1 cellular context compared by ENCODE assay signal in the genomic region with DNA sequence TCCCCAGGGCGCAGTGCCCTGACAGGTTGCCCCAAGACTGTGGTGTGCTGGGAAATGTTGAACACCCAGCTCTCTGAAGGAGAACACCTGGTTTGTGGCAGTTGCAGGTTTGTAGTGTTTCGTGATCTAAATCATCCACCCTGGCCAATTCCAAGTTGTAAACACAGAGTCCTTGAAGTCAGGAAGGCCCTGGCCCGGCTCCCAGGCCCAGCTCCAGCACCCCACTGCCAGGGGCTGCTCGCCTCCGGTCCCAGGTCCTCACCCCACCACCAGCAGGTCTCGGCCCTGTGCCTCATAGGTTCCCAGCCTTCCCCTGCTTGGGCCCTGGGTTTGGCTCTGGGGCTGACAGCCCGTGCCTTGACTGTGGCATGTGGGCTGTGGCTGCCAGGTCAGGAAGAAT.
TF ChIP-seq lines count a peak whose summit lies in the region.

No MANE protein-coding gene starts in this region.

TF ChIP-seq in K562, 482 proteins besides CTCF, POLR2A, EP300 and RAD21:
- no peak for TF ChIP-seq ZBTB26 (CRISPR knock-in tag; IDR thresholded peaks at IDR 0.05)
- no peak for TF ChIP-seq SNAPC5 (CRISPR knock-in tag; IDR thresholded peaks at IDR 0.05)
